Comparison of ENCODE assay signal across 8 cellular contexts in the genomic region with DNA sequence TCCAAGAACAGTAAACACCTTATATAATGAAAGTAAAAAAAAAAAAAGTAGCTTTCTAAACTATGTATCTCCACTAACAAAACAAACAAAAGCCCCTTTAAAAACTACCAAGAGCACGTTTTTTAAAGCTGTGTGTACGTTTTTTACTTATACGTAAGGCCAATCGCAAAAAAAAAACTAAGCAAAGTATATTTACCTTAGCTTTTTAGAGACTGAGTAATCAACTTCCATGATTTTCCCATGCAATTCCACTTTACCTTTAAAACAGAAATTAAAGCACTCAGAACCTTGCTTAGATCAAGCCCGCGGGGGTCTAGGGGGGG. TPM values are rescaled to one million over a fixed set of nuclear protein-coding genes. Genes with fewer than 3 reads are reported as not detected.
A peak's percentile ranks its signal among the peaks of the same experiment; 100 is the strongest.
DNase-seq lines count a peak whose midpoint lies in the region; ATAC-seq and TF ChIP-seq lines count a peak whose summit lies in the region.

No MANE protein-coding gene starts in this region.

- peak; percentile 17 for DNase-seq in ACHN
- DNase-seq in breast epithelium (ENCODE audit: low spot score in 2 of 2): no peak
- no peak for DNase-seq in NCI-H1048 (lab: John Stamatoyannopoulos, UW)
- no peak for DNase-seq in Kasumi-1 (lab: John Stamatoyannopoulos, UW)

- in situ Hi-C loops in ACHN (cut with HindIII; ENCODE audit: low pct_ligation_motif_present, low pct_unique_long_range_greater_than_20kb, low sequenced_read_pairs): no loop called here

- ATAC-seq in HG03139 (IDR thresholded peaks at IDR 0.05; ENCODE audit: unreplicated experiment) (no peak), HG02588 (IDR thresholded peaks at IDR 0.05; ENCODE audit: unreplicated experiment) (no peak)

- intact Hi-C loops in breast epithelium (cut with DNase I; ENCODE audit: low total_unique reads): no loop called here

- no peaks in the 10 kb centered on the region for H3K9me3 ChIP-seq in HUES48 (ENCODE audit: control insufficient read depth, insufficient read depth, low read length)
- H3K9me3 ChIP-seq in breast epithelium: no peaks in the 10 kb centered on the region
- H3K9me3 ChIP-seq in mucosa of rectum (ENCODE audit: control insufficient read depth in 2 of 2, low read length in 2 of 2): no peaks in the 10 kb centered on the region

- H3K4me1 ChIP-seq in HUES48 (ENCODE audit: control insufficient read depth, insufficient read depth, low read length): peaks cover 48% of the 10 kb centered on the region
- H3K4me1 ChIP-seq in breast epithelium: peaks cover 0 to 2% of the 10 kb centered on the region in 2 donors
- peaks cover 5 to 8% of the 10 kb centered on the region in 2 donors for H3K4me1 ChIP-seq in mucosa of rectum (ENCODE audit: control insufficient read depth in 2 of 2, insufficient read depth in 2 of 2, low read length in 2 of 2)

- H3K36me3 ChIP-seq in HUES48 (ENCODE audit: control insufficient read depth, insufficient read depth, low read length): peaks cover 11% of the 10 kb centered on the region
- H3K36me3 ChIP-seq in breast epithelium: no peaks in the 10 kb centered on the region
- no peaks in the 10 kb centered on the region for H3K36me3 ChIP-seq in mucosa of rectum (ENCODE audit: control insufficient read depth in 2 of 2, insufficient read depth in 2 of 2, low read length in 2 of 2)

- H3K4me3 ChIP-seq in HUES48 (ENCODE audit: low read depth, low read length): peak overlapping the region; percentile 90
- H3K4me3 ChIP-seq in breast epithelium: peak overlapping the region; percentile 62 to 80 (median 68)
- peak overlapping the region; percentile 78 to 83 for H3K4me3 ChIP-seq in mucosa of rectum (ENCODE audit: low read length in 2 of 2)

- no peak for TF ChIP-seq CTCF in breast epithelium (IDR thresholded peaks at IDR 0.05)

- H3K27me3 ChIP-seq in HUES48 (ENCODE audit: control insufficient read depth, insufficient read depth, low read length): peaks cover 6% of the 10 kb centered on the region; the same call in 1 of the 2 replicates
- peaks cover 0 to 55% of the 10 kb centered on the region in 2 donors for H3K27me3 ChIP-seq in breast epithelium
- peaks cover 0 to 5% of the 10 kb centered on the region in 2 donors for H3K27me3 ChIP-seq in mucosa of rectum (ENCODE audit: control insufficient read depth in 2 of 2, insufficient read depth in 2 of 2, low read length in 2 of 2)

- TF ChIP-seq POLR2A in breast epithelium (IDR thresholded peaks at IDR 0.05): no peak

- H3K9ac ChIP-seq in HUES48 (ENCODE audit: low read depth, low read length) (peak overlapping the region; percentile 92), mucosa of rectum (ENCODE audit: low read depth in 1 of 2, low read length in 2 of 2) (peak overlapping the region; percentile 47 to 93)

- peak overlapping the region; percentile 96 for H3K27ac ChIP-seq in HUES48 (ENCODE audit: low read depth, low read length)
- peak overlapping the region; percentile 77 to 90 for H3K27ac ChIP-seq in breast epithelium
- H3K27ac ChIP-seq in mucosa of rectum (ENCODE audit: low read depth in 2 of 2, low read length in 2 of 2): peak overlapping the region in 1 of 2 donors; percentile 94

RNA-seq across cellular contexts. Expression of a gene that starts 1.9 kb away (rescaled TPM):
- 10 to 100 TPM in 2 of 3 donors, 1 to 10 TPM in 1; 4.9 to 27.5 (median 23.8) TPM for total RNA-seq in breast epithelium
